8 cellular contexts compared by ENCODE assay signal in genomic region chr10:73167557-73168485, GRCh38. TPM values are rescaled to one million over a fixed set of nuclear protein-coding genes. Genes with fewer than 3 reads are reported as not detected.
DNase-seq lines count a peak whose midpoint lies in the region; ATAC-seq, FAIRE-seq and TF ChIP-seq lines count a peak whose summit lies in the region.

ECD (minus strand) TSS chr10:73168008; CDS start chr10:73163937, 4,071 bp downstream.
FAM149B1 (plus strand) TSS chr10:73168119; CDS start chr10:73168340, 221 bp downstream.

- peaks cover 0 to 21% (median 16%) of the 10 kb centered on the region in 3 donors for H3K4me1 ChIP-seq in pancreas
- peaks cover 0 to 46% (median 23%) of the 10 kb centered on the region in 4 donors for H3K4me1 ChIP-seq in tibial artery

- no peaks in the 10 kb centered on the region for H3K27me3 Mint-ChIP-seq in activated naive CD8-positive, alpha-beta T cell treated with anti-CD3 and anti-CD28 coated beads, Interleukin-2, amount 50 U/mL, for 24 hours

- peak; percentile 94 for DNase-seq in GM12865 (ENCODE audit: low read depth)
- DNase-seq in NCI-H128 (lab: John Stamatoyannopoulos, UW; ENCODE audit: unreplicated experiment) = peak; percentile 60
- peak; percentile 86 for DNase-seq in SW480 (ENCODE audit: low spot score)
- DNase-seq in activated naive CD8-positive, alpha-beta T cell treated with anti-CD3 and anti-CD28 coated beads, Interleukin-2, amount 50 U/mL, for 24 hours = peak; percentile 94
- DNase-seq in Right ventricle myocardium superior = peak; percentile 96
- DNase-seq in pancreas = peak; percentile 86 to 96 (median 92)
- DNase-seq in tibial artery = peak; percentile 94 to 97

- peaks cover 41% of the 10 kb centered on the region for H3K4me1 Mint-ChIP-seq in activated naive CD8-positive, alpha-beta T cell treated with anti-CD3 and anti-CD28 coated beads, Interleukin-2, amount 50 U/mL, for 24 hours

- H3K27me3 ChIP-seq in pancreas (no peaks in the 10 kb centered on the region), tibial artery (no peaks in the 10 kb centered on the region)

- 0 to 1% methylated on average over 41 to 52 of the region's 52 CpGs for WGBS in pancreas, 2 donors

- H3K36me3 Mint-ChIP-seq in activated naive CD8-positive, alpha-beta T cell treated with anti-CD3 and anti-CD28 coated beads, Interleukin-2, amount 50 U/mL, for 24 hours (ENCODE audit: low read depth) = peaks cover 23% of the 10 kb centered on the region

- TF ChIP-seq CTCF in GM12865 (IDR thresholded peaks at IDR 0.05; ENCODE audit: insufficient read depth, low read depth, low read length, missing control alignments) (peak; percentile 32), pancreas (IDR thresholded peaks at IDR 0.05) (no peak), tibial artery (IDR thresholded peaks at IDR 0.05) (peak; percentile 10 to 37)

- H3K27ac Mint-ChIP-seq in activated naive CD8-positive, alpha-beta T cell treated with anti-CD3 and anti-CD28 coated beads, Interleukin-2, amount 50 U/mL, for 24 hours = peak within 1 kb of the TSS; percentile 99

- ATAC-seq in HG02678 (IDR thresholded peaks at IDR 0.05; ENCODE audit: unreplicated experiment) = peak; percentile 92
- ATAC-seq in activated naive CD8-positive, alpha-beta T cell treated with anti-CD3 and anti-CD28 coated beads, Interleukin-2, amount 50 U/mL, for 24 hours = peak; percentile 99
- peak; percentile 99 for ATAC-seq in Right ventricle myocardium superior (ENCODE audit: poor library complexity)
- ATAC-seq in pancreas = peak; percentile 97 to 99 (median 99)

- H3K9me3 Mint-ChIP-seq in activated naive CD8-positive, alpha-beta T cell treated with anti-CD3 and anti-CD28 coated beads, Interleukin-2, amount 50 U/mL, for 24 hours = no peaks in the 10 kb centered on the region

- H3K27ac ChIP-seq in pancreas (peak within 1 kb of the TSS; percentile 78 to 93 (median 90)), tibial artery (peak within 1 kb of the TSS; percentile 96)

- H3K4me3 Mint-ChIP-seq in activated naive CD8-positive, alpha-beta T cell treated with anti-CD3 and anti-CD28 coated beads, Interleukin-2, amount 50 U/mL, for 24 hours = peak within 1 kb of the TSS; percentile 100

- H3K36me3 ChIP-seq in pancreas = no peaks in the 10 kb centered on the region
- H3K36me3 ChIP-seq in tibial artery = peaks cover under 1 to 10% (median 4%) of the 10 kb centered on the region in 3 donors

- intact Hi-C loops in Right ventricle myocardium superior (cut with DNase I) = no loop called here
- intact Hi-C loops in pancreas (cut with DNase I) = no loop called here
- intact Hi-C loops in tibial artery (cut with DNase I; ENCODE audit: low total_unique reads) = no loop called here

- FAIRE-seq in pancreas (lab: Jason Lieb, UNC) = no peak

- H3K9me3 ChIP-seq in pancreas = no peaks in the 10 kb centered on the region
- H3K9me3 ChIP-seq in tibial artery = no peaks in the 10 kb centered on the region

- H3K4me3 ChIP-seq in GM12865 (ENCODE audit: low read depth, low read length) (peak within 1 kb of the TSS; percentile 100), pancreas (peak within 1 kb of the TSS; percentile 58 to 81 (median 73)), tibial artery (peak within 1 kb of the TSS; percentile 81 to 87)

RNA-seq across cellular contexts. Expression of gene ECD, which starts in this region (rescaled TPM):
- total RNA-seq in Right ventricle myocardium superior = 14.4 TPM
- 10 to 100 TPM in 3 of 6 donors, 1 to 10 TPM in 3; 7.3 to 12.2 (median 9.7) TPM for total RNA-seq in pancreas
- 1 to 10 TPM; 4.0 to 9.5 TPM for polyA plus RNA-seq in pancreas

RNA-seq across cellular contexts. Expression of gene FAM149B1, which starts in this region (rescaled TPM):
- total RNA-seq in Right ventricle myocardium superior (12.9 TPM), pancreas (10 to 100 TPM in 2 of 6 donors, 1 to 10 TPM in 4; 6.6 to 15.8 (median 7.4) TPM)
- 10 to 100 TPM; 10.1 TPM for polyA plus RNA-seq in pancreas

Comparison
In these comparisons a context has a peak if more than half of its experiments do, and no peak if none do; other contexts are left out.
1. Peak in every context shown above with its lines: DNase-seq, ATAC-seq, H3K4me3 ChIP-seq and H3K27ac ChIP-seq.
2. CTCF ChIP-seq: peak in GM12865 (single experiment) and tibial artery (2 of 2); none in pancreas (0 of 4).